1 cellular context compared by ENCODE assay signal in the genomic region with DNA sequence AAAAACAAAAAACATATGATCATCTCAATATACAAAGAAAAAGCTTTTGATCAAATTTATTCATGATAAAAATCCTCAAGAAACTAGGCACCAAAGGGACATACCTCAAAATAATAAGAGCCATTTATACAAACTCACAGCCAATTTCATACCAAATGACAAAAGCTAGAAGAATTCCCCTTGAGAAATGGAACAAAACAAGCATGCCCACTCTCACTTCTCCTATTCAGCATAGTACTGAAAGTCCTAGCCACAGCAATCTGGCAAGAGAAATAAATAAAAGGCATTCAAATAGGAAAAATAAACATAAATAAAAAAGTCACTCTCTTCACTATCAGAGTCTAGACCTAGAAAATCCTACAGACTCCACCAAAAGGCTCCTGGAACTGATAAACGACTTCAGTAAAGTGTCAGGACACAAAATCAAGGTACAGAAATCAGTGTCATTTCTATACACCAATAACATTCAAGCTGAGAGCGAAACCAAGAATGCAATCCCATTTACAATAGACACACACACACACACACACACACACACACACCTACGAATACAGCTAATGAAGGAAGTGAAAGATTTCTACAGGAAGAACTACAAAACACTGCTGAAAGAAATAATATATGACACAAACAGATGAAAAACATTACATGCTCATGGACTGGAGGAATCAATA.
TF ChIP-seq lines count a peak whose summit lies in the region.

No MANE protein-coding gene starts in this region.

TF ChIP-seq in GM12878, 131 proteins besides CTCF, POLR2A, EP300 and RAD21 (continued from another document):
- TF ChIP-seq, protein P1, sequence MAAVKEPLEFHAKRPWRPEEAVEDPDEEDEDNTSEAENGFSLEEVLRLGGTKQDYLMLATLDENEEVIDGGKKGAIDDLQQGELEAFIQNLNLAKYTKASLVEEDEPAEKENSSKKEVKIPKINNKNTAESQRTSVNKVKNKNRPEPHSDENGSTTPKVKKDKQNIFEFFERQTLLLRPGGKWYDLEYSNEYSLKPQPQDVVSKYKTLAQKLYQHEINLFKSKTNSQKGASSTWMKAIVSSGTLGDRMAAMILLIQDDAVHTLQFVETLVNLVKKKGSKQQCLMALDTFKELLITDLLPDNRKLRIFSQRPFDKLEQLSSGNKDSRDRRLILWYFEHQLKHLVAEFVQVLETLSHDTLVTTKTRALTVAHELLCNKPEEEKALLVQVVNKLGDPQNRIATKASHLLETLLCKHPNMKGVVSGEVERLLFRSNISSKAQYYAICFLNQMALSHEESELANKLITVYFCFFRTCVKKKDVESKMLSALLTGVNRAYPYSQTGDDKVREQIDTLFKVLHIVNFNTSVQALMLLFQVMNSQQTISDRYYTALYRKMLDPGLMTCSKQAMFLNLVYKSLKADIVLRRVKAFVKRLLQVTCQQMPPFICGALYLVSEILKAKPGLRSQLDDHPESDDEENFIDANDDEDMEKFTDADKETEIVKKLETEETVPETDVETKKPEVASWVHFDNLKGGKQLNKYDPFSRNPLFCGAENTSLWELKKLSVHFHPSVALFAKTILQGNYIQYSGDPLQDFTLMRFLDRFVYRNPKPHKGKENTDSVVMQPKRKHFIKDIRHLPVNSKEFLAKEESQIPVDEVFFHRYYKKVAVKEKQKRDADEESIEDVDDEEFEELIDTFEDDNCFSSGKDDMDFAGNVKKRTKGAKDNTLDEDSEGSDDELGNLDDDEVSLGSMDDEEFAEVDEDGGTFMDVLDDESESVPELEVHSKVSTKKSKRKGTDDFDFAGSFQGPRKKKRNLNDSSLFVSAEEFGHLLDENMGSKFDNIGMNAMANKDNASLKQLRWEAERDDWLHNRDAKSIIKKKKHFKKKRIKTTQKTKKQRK (IDR thresholded peaks at IDR 0.05; ENCODE audit: low read depth, low read length), result no peak
